ENCODE assay signal across 29 cellular contexts in the genomic region with DNA sequence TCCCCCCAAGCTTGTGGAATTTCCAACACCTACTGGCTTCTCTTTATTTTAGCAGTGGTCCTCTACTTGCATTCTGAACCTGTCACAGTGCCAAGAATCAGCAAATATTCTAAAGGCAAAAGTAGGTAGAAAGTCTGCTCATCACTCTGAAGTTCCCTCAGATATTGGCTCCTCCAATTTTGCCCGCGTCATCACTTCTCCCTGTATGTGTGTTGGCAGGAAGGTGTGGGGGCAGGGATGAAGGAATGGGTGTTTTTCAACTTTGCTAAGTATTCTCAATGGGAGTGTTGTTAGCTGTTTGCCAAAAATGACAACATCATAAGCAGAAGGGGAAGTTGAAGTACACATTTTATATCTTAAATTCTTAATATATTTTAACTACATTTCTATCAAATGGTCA.
"Had no signal": no experiment of that assay in that cellular context is flagged by ENCODE, and none has a peak within 500 bp of the region (broad histone marks: within the 10 kb centered on the region; RNA-seq: fewer than 3 reads in every experiment).

No MANE protein-coding gene starts in this region.

- H3K27me3 ChIP-seq: ascending aorta, cardiac muscle cell, Peyer's patch, SJSA1 had no signal

- H3K4me1 ChIP-seq: ascending aorta, Peyer's patch, SJSA1 had no signal

- ATAC-seq: activated CD4-positive, alpha-beta T cell treated with anti-CD3 and anti-CD28 coated beads for 36 hours; activated CD4-positive, CD25-positive, alpha-beta regulatory T cell treated with anti-CD3 and anti-CD28 coated beads, Interleukin-2, amount 50 U/mL, for 24 hours; activated CD8-positive, alpha-beta T cell treated with anti-CD3 and anti-CD28 coated beads, Interleukin-2, amount 10 ng/mL, durations not matched to agents 7 days and 5 days; PC-3 had no signal

- H3K9me3 ChIP-seq: ascending aorta, Peyer's patch, SJSA1, SK-N-SH had no signal

- DNase-seq: activated CD4-positive, alpha-beta T cell treated with anti-CD3 and anti-CD28 coated beads for 36 hours; activated CD4-positive, alpha-beta T cell treated with anti-CD3 and anti-CD28 coated beads, Interleukin-2, amount 10 ng/mL, durations not matched to agents 7 days and 5 days; activated CD4-positive, alpha-beta T cell treated with anti-CD3 and anti-CD28 coated beads, Interleukin-2, amount 50 U/mL, for 48 hours; activated CD8-positive, alpha-beta T cell treated with anti-CD3 and anti-CD28 coated beads, Interleukin-2, amount 10 ng/mL, durations not matched to agents 7 days and 5 days; activated gamma-delta T cell; activated naive CD4-positive, alpha-beta T cell treated with Interleukin-2 at 50 U/mL for 16 hours; activated naive CD8-positive, alpha-beta T cell treated with anti-CD3 and anti-CD28 coated beads, Interleukin-2, amount 10 ng/mL, durations not matched to agents 7 days and 5 days; activated T-cell treated with anti-CD3 and anti-CD28 coated beads, Interleukin-2, amount 50 U/mL, for 24 hours; amygdala; MM.1S; MV-4-11; NCI-H1092; NCI-H1436 treated with DMSO at 0.1 percent for 48 hours; NCI-H1694 treated with DMSO at 0.1 percent for 48 hours; NCI-H2029; NCI-H345; NCI-H524 treated with DMSO at 0.1 percent for 48 hours; NCI-H748 treated with DMSO at 0.1 percent for 48 hours; NK-92 treated with Interleukin-12 subunit alpha and Interleukin-12 subunit beta, amount 100 ng/mL, for 24 hours; PC-3; Peyer's patch; SHP77 treated with DMSO at 0.1 percent for 48 hours; SK-N-SH had no signal

- H3K4me3 ChIP-seq: ascending aorta, cardiac muscle cell, Peyer's patch, SJSA1 had no signal

- H3K4me2 ChIP-seq: KMS-11, SK-N-SH had no signal

- H3K27ac ChIP-seq: ascending aorta, cardiac muscle cell, KMS-11, Peyer's patch, RWPE1, SJSA1 had no signal

- H3K36me3 ChIP-seq: ascending aorta, cardiac muscle cell, Peyer's patch, SJSA1 had no signal

- H3K9ac ChIP-seq: KMS-11, SK-N-SH had no signal
